ENCODE assay signal across 11 cellular contexts in the genomic region with DNA sequence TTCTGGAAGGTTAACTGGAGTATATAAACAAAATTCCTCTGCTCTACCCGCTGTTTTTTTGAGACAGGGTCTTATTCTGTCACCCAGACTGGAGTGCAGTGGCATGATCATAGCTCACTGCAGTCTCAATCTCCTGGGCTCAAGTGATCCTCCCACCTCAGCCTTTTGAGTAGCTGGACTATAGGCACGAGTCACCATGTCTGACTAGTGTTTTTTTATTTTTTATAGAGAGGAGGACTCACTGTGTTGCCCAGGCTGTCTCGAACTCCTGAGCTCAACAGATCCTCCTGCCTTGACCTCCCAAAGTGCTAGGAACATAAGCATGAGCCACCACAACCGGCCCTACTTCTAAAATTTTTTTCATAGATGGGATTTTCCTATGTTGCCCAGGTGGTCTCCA. TPM values are rescaled to one million over a fixed set of nuclear protein-coding genes. Genes with fewer than 3 reads are reported as not detected.
DNase-seq lines count a peak whose midpoint lies in the region; ATAC-seq and TF ChIP-seq lines count a peak whose summit lies in the region.
"Had no signal": no experiment of that assay in that cellular context is flagged by ENCODE, and none has a peak within 500 bp of the region (broad histone marks: within the 10 kb centered on the region; RNA-seq: fewer than 3 reads in every experiment).

No MANE protein-coding gene starts in this region.

- no peaks in the 10 kb centered on the region for H3K27me3 Mint-ChIP-seq in activated T-cell treated with anti-CD3 and anti-CD28 coated beads, Interleukin-2, amount 50 U/mL, for 72 hours (ENCODE audit: low read depth)
- H3K27me3 Mint-ChIP-seq in T-cell = no peaks in the 10 kb centered on the region

- CTCF ChIA-PET in T-cell (lab: Charles Lee) = interaction anchor here in 1 of 2 donors (1.3 kb wide), 1 partner anchor 59 kb away, joined by 4 read pairs; no protein-coding TSS in a partner anchor

- H3K27ac Mint-ChIP-seq in activated T-cell treated with anti-CD3 and anti-CD28 coated beads, Interleukin-2, amount 50 U/mL, for 72 hours = peak overlapping the region; percentile 36
- no peak overlapping the region for H3K27ac Mint-ChIP-seq in T-cell
- H3K27ac Mint-ChIP-seq in stimulated activated effector memory CD8-positive, alpha-beta T cell treated with anti-CD3 and anti-CD28 coated beads, Interleukin-12 subunit alpha, Interleukin-12 subunit beta, amount 100 ng/mL, for 72 hours = peak overlapping the region; percentile 58

- DNase-seq in activated T-cell treated with anti-CD3 and anti-CD28 coated beads, Interleukin-2, amount 50 U/mL, for 72 hours = peak in 1 of 2 donors; percentile 20
- DNase-seq in activated T-cell treated with anti-CD3 and anti-CD28 coated beads, Interleukin-2, amount 50 U/mL, for 48 hours = no peak
- no peak for DNase-seq in T-cell
- peak; percentile 35 for DNase-seq in fibroblast of mammary gland (ENCODE audit: low read depth)
- no peak for DNase-seq in stimulated activated effector memory CD8-positive, alpha-beta T cell treated with anti-CD3 and anti-CD28 coated beads, Interleukin-12 subunit alpha, Interleukin-12 subunit beta, amount 100 ng/mL, for 72 hours (ENCODE audit: low spot score in 2 of 2)
- DNase-seq in lower leg skin (ENCODE audit: low spot score in 2 of 2) = no peak
- DNase-seq: amygdala, left ventricle myocardium superior, spleen had no signal

- peaks cover 6 to 8% of the 10 kb centered on the region in 2 donors for H3K36me3 Mint-ChIP-seq in activated T-cell treated with anti-CD3 and anti-CD28 coated beads, Interleukin-2, amount 50 U/mL, for 72 hours (ENCODE audit: insufficient read depth in 2 of 2)
- H3K36me3 Mint-ChIP-seq in T-cell = peaks cover 24% of the 10 kb centered on the region
- H3K36me3 Mint-ChIP-seq in stimulated activated effector memory CD8-positive, alpha-beta T cell treated with anti-CD3 and anti-CD28 coated beads, Interleukin-12 subunit alpha, Interleukin-12 subunit beta, amount 100 ng/mL, for 72 hours = peaks cover 54% of the 10 kb centered on the region

- POLR2A ChIA-PET in T-cell (lab: Charles Lee) = no interaction called here

- TF ChIP-seq CTCF in fibroblast of mammary gland (conservative IDR thresholded peaks at IDR 0.05; ENCODE audit: control insufficient read depth, insufficient read depth, low read depth, low read length) (no peak), lower leg skin (IDR thresholded peaks at IDR 0.05) (no peak)

- peak overlapping the region; percentile 77 to 95 for H3K4me3 Mint-ChIP-seq in activated T-cell treated with anti-CD3 and anti-CD28 coated beads, Interleukin-2, amount 50 U/mL, for 72 hours
- peak overlapping the region; percentile 65 to 100 (median 69) for H3K4me3 Mint-ChIP-seq in T-cell
- H3K4me3 Mint-ChIP-seq in stimulated activated effector memory CD8-positive, alpha-beta T cell treated with anti-CD3 and anti-CD28 coated beads, Interleukin-12 subunit alpha, Interleukin-12 subunit beta, amount 100 ng/mL, for 72 hours = peak overlapping the region; percentile 98

- intact Hi-C loops in lower leg skin (cut with DNase I; ENCODE audit: low total_unique reads) = no loop called here

- 72 to 73% methylated on average over 4 of the region's 4 CpGs for WGBS in lower leg skin, 2 donors

- H3K4me3 ChIP-seq in fibroblast of mammary gland (ENCODE audit: control insufficient read depth, low read depth, low read length) (no peak overlapping the region), lower leg skin (ENCODE audit: low read depth, poor library complexity, severe bottlenecking) (no peak overlapping the region)

- H3K4me1 Mint-ChIP-seq in activated T-cell treated with anti-CD3 and anti-CD28 coated beads, Interleukin-2, amount 50 U/mL, for 72 hours (ENCODE audit: low read depth) = peaks cover 62% of the 10 kb centered on the region
- peaks cover 67 to 77% (median 70%) of the 10 kb centered on the region in 3 donors for H3K4me1 Mint-ChIP-seq in T-cell
- peaks cover 57% of the 10 kb centered on the region for H3K4me1 Mint-ChIP-seq in stimulated activated effector memory CD8-positive, alpha-beta T cell treated with anti-CD3 and anti-CD28 coated beads, Interleukin-12 subunit alpha, Interleukin-12 subunit beta, amount 100 ng/mL, for 72 hours

- no peak for TF ChIP-seq POLR2A in lower leg skin (IDR thresholded peaks at IDR 0.05)

- no peak for ATAC-seq in activated T-cell treated with anti-CD3 and anti-CD28 coated beads, Interleukin-2, amount 50 U/mL, for 72 hours (replicated peaks in 1 of 2)
- ATAC-seq in T-cell (replicated peaks in 1 of 4) = no peak
- no peak for ATAC-seq in stimulated activated effector memory CD8-positive, alpha-beta T cell treated with anti-CD3 and anti-CD28 coated beads, Interleukin-12 subunit alpha, Interleukin-12 subunit beta, amount 100 ng/mL, for 72 hours
- no peak for ATAC-seq in GM18870 (IDR thresholded peaks at IDR 0.05; ENCODE audit: unreplicated experiment)
- ATAC-seq in HG03196 (IDR thresholded peaks at IDR 0.05; ENCODE audit: unreplicated experiment) = no peak
- ATAC-seq: left ventricle myocardium superior had no signal

- no peaks in the 10 kb centered on the region for H3K9me3 Mint-ChIP-seq in activated T-cell treated with anti-CD3 and anti-CD28 coated beads, Interleukin-2, amount 50 U/mL, for 72 hours
- no peaks in the 10 kb centered on the region for H3K9me3 Mint-ChIP-seq in T-cell
- no peaks in the 10 kb centered on the region for H3K9me3 Mint-ChIP-seq in stimulated activated effector memory CD8-positive, alpha-beta T cell treated with anti-CD3 and anti-CD28 coated beads, Interleukin-12 subunit alpha, Interleukin-12 subunit beta, amount 100 ng/mL, for 72 hours

RNA-seq across cellular contexts. Expression of gene RAB18, which starts 2.2 kb away (rescaled TPM):
- total RNA-seq in activated T-cell treated with anti-CD3 and anti-CD28 coated beads, Interleukin-2, amount 50 U/mL, for 72 hours = 10 to 100 TPM; 51.7 to 68.5 TPM
- total RNA-seq in T-cell (100 to 1,000 TPM in 2 of 5 donors, 10 to 100 TPM in 3; 56.5 to 118 (median 69.5) TPM), lower leg skin (100 to 1,000 TPM in 1 of 4 donors, 10 to 100 TPM in 3; 39.9 to 102 (median 66.4) TPM)

Comparison
In these comparisons a context has a peak if more than half of its experiments do, and no peak if none do; other contexts are left out.
1. H3K27ac Mint-ChIP-seq: peak in activated T-cell treated with anti-CD3 and anti-CD28 coated beads, Interleukin-2, amount 50 U/mL, for 72 hours (single experiment) and stimulated activated effector memory CD8-positive, alpha-beta T cell treated with anti-CD3 and anti-CD28 coated beads, Interleukin-12 subunit alpha, Interleukin-12 subunit beta, amount 100 ng/mL, for 72 hours (single experiment); none in T-cell (0 of 2).
2. Peak in every context shown above with its lines, with median percentiles within 50 percentile points of each other: H3K4me3 Mint-ChIP-seq.